ENCODE assay signal across 25 cellular contexts in genomic region chr11:110187731-110188130, GRCh38.
"Had no signal": no experiment of that assay in that cellular context is flagged by ENCODE, and none has a peak within 500 bp of the region (broad histone marks: within the 10 kb centered on the region; RNA-seq: fewer than 3 reads in every experiment).

No MANE protein-coding gene starts in this region.

- DNase-seq: colonic mucosa; effector CD8-positive, alpha-beta T cell; foreskin keratinocyte; glutamatergic neuron; heart right ventricle; hippocampal formation; islet precursor cell; left ventricle myocardium superior; lower lobe of right lung; naive B cell; stimulated activated CD4-positive, alpha-beta T cell treated with anti-CD3 and anti-CD28 coated beads, Interleukin-4, amount 100 ng/mL, for 4 hours; stimulated activated naive CD8-positive, alpha-beta T cell treated with anti-CD3 and anti-CD28 coated beads, Interleukin-15, Interleukin-2, amounts not matched to agents 100 U/mL and 50 U/mL, for 24 hours; substantia nigra; upper lobe of left lung had no signal

- H3K4me3 ChIP-seq: colonic mucosa, esophagus muscularis mucosa, heart right ventricle, lower lobe of right lung, prostate gland, right atrium auricular region, thoracic aorta, tibial nerve, upper lobe of left lung had no signal

- H3K9me3 ChIP-seq: colonic mucosa, esophagus muscularis mucosa, heart right ventricle, lower lobe of right lung, prostate gland, right atrium auricular region, thoracic aorta, upper lobe of left lung had no signal

- H3K4me1 ChIP-seq: colonic mucosa, esophagus muscularis mucosa, heart right ventricle, lower lobe of right lung, parathyroid adenoma, prostate gland, right atrium auricular region, upper lobe of left lung had no signal

- ATAC-seq: foreskin keratinocyte; heart right ventricle; left ventricle myocardium superior; lower lobe of right lung; natural killer cell treated with Interleukin-12 subunit alpha and Interleukin-12 subunit beta and Interleukin-15 and Interleukin-18, amount 100 ng/mL, for 72 hours; sciatic nerve; stimulated activated memory B cell treated with anti-CD40 and anti-IgM and Interleukin-4, amounts not matched to agents 10 μg/mL and 1 μg/mL and 100 μg/mL, for 72 hours; stimulated activated naive CD8-positive, alpha-beta T cell treated with anti-CD3 and anti-CD28 coated beads, Interleukin-15, Interleukin-2, amounts not matched to agents 100 U/mL and 50 U/mL, for 24 hours had no signal

- H3K27ac ChIP-seq: colonic mucosa, epithelial cell of prostate, esophagus muscularis mucosa, foreskin keratinocyte, heart right ventricle, lower lobe of right lung, parathyroid adenoma, prostate gland, right atrium auricular region, thoracic aorta, tibial nerve, upper lobe of left lung had no signal

- FAIRE-seq: urothelium cell line had no signal
